In the genomic region with DNA sequence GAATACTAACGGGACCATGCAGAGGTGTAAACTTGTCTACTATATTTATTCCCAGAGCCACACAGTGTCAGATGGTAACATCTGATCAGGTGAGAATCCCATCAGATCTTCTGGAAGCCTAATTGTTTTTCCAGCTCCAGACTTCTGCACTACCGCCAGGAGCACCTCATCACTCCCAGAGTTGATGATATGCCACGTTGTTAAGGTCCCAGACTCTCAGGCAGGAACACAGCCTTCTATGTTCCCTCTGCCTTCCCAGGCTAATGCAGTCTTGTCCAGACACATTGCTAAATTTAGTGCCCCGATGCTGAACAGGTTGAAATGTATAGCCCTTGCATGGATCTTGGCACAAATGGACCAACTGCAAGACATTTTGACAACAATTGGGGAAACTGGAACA, we compare ENCODE assay signal across 23 cellular contexts.
"Had no signal": no experiment of that assay in that cellular context is flagged by ENCODE, and none has a peak within 500 bp of the region (broad histone marks: within the 10 kb centered on the region; RNA-seq: fewer than 3 reads in every experiment).

No MANE protein-coding gene starts in this region.

- H3K9ac ChIP-seq: KMS-11 had no signal

- ATAC-seq: K562, Panc1, PC-3 had no signal

- H3K36me3 ChIP-seq: SJSA1 had no signal

- H3K9me3 ChIP-seq: SJSA1 had no signal

- H3K27ac ChIP-seq: HL-60, KMS-11, RWPE1, SJSA1, SK-N-MC had no signal

- H3K4me3 ChIP-seq: K562, SJSA1, SK-N-MC had no signal

- DNase-seq: Kasumi-1, MM.1S, NCI-H1092 treated with DMSO at 0.1 percent for 48 hours, NCI-H1436, NCI-H187, NCI-H2029, NCI-H2081 treated with DMSO at 0.1 percent for 48 hours, NCI-H2171, NCI-H226, NCI-H446, NCI-H510A, NCI-H524 treated with DMSO at 0.1 percent for 48 hours, NCI-H69, NCI-H774, PC-3, SIG-M5 had no signal

- H3K4me2 ChIP-seq: KMS-11 had no signal

- H3K4me1 ChIP-seq: SJSA1 had no signal
